8 cellular contexts compared by ENCODE assay signal in genomic region chr4:160887668-160888067, GRCh38.
"Had no signal": no experiment of that assay in that cellular context is flagged by ENCODE, and none has a peak within 500 bp of the region (broad histone marks: within the 10 kb centered on the region; RNA-seq: fewer than 3 reads in every experiment).

No MANE protein-coding gene starts in this region.

- H2AFZ ChIP-seq: GM23338 had no signal

- ATAC-seq: GM23338, HCT116 had no signal

- H3K9me3 ChIP-seq: HAP-1 had no signal

- H3K4me1 ChIP-seq: HAP-1 had no signal

- H3K36me3 ChIP-seq: HAP-1 had no signal

- H3K4me2 ChIP-seq: GM23338 had no signal

- DNase-seq: H7, HFFc6, IMR-90, Karpas-422, KBM-7 had no signal

- H3K4me3 ChIP-seq: GM23338, HAP-1 had no signal
